ENCODE assay signal across 1 cellular context in the genomic region with DNA sequence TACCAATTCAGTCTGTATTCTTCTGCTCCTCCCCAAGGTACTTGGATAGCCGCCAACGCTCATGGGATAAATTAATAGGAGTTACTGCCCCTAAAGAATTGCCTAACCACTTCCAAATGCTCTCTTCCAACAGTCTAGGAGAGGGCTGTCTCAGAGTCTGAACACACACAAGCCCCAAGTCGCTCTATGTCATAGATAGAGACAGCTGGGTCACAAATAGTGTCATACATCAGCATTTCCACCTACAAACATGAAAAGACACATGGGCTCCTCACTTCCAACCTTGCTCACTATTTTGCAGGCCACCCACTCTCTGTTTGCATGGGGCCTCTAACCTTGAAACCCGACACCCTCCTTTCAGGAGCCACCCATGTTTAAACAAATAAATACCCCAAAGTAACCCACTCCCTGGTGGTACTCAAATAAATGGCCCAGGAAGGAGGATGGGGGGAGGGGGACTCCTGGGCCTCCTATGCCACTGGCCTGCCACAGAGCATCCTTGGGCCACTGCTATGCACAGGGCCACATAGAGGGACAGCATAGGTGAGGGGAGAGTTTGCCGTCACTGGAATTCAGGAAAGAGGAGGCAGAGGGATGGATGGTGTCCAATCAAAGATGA.
TF ChIP-seq lines count a peak whose summit lies in the region.

No MANE protein-coding gene starts in this region.

TF ChIP-seq in HCT116, 20 proteins besides CTCF, POLR2A, EP300 and RAD21 (continued from another document):
- TF ChIP-seq TCF7L2 (IDR thresholded peaks at IDR 0.05; ENCODE audit: borderline replicate concordance, extremely low read depth, insufficient read depth, insufficient read length), result no peak
- TF ChIP-seq ELF1 (IDR thresholded peaks at IDR 0.05; ENCODE audit: borderline replicate concordance, low read depth), result no peak
